In the genomic region with DNA sequence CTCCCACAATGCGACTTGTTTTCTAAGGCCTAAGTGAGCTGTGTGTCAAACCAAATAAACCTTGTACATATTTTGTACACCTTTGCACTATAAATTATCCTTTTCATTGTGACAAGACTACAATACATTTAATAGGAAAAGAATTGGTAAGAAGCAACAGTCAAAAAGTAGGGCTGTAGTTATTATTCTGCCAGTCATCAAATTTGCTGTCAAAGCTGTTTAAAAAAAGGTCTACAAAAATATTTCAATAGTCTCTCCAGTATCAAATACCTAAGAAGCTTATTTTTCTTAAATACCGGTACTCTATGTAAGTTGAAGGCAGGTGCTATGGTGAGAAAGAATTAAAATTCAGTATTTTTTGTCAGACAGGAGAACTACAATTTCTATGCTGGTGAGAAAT, we compare ENCODE assay signal across 34 cellular contexts.
"Had no signal": no experiment of that assay in that cellular context is flagged by ENCODE, and none has a peak within 500 bp of the region (broad histone marks: within the 10 kb centered on the region; RNA-seq: fewer than 3 reads in every experiment).

No MANE protein-coding gene starts in this region.

- H3K27ac ChIP-seq: ascending aorta, brain microvascular endothelial cell, coronary artery, dorsolateral prefrontal cortex, epithelial cell of prostate, esophagus squamous epithelium, left lung, pancreas, prostate gland, sigmoid colon, uterus had no signal

- H3K4me1 Mint-ChIP-seq: activated CD4-positive, alpha-beta memory T cell treated with anti-CD3 and anti-CD28 coated beads, Interleukin-2, amount 10 ng/mL, durations not matched to agents 7 days and 5 days; activated CD4-positive, alpha-beta T cell treated with anti-CD3 and anti-CD28 coated beads, Interleukin-2, amount 10 ng/mL, durations not matched to agents 7 days and 5 days; activated naive CD4-positive, alpha-beta T cell treated with anti-CD3 and anti-CD28 coated beads, Interleukin-2, amount 10 ng/mL, durations not matched to agents 7 days and 5 days; activated naive CD8-positive, alpha-beta T cell treated with anti-CD3 and anti-CD28 coated beads, Interleukin-2, amount 10 ng/mL, durations not matched to agents 7 days and 5 days; stimulated activated naive CD8-positive, alpha-beta T cell treated with anti-CD3 and anti-CD28 coated beads, Interleukin-15, amount 100 ng/mL, for 72 hours; T-helper 17 cell had no signal

- DNase-seq: activated CD4-positive, alpha-beta memory T cell treated with anti-CD3 and anti-CD28 coated beads, Interleukin-2, amount 10 ng/mL, durations not matched to agents 7 days and 5 days; activated CD4-positive, alpha-beta T cell treated with anti-CD3 and anti-CD28 coated beads for 1 hour; activated CD4-positive, alpha-beta T cell treated with anti-CD3 and anti-CD28 coated beads, Interleukin-2, amount 10 ng/mL, durations not matched to agents 7 days and 5 days; activated CD8-positive, alpha-beta memory T cell treated with anti-CD3 and anti-CD28 coated beads, Interleukin-2, amount 50 U/mL, for 48 hours; activated gamma-delta T cell; activated naive CD4-positive, alpha-beta T cell treated with anti-CD3 and anti-CD28 coated beads, Interleukin-2, amount 10 ng/mL, durations not matched to agents 7 days and 5 days; activated naive CD8-positive, alpha-beta T cell treated with anti-CD3 and anti-CD28 coated beads, Interleukin-2, amount 10 ng/mL, durations not matched to agents 7 days and 5 days; activated T-cell treated with anti-CD3 and anti-CD28 coated beads, Interleukin-2, amount 50 U/mL, for 24 hours; brain microvascular endothelial cell; dorsolateral prefrontal cortex; esophagus squamous epithelium; foreskin melanocyte; left lung; mesendoderm; pancreas; sigmoid colon; stimulated activated CD4-positive, alpha-beta T cell treated with anti-CD3 and anti-CD28 coated beads, Interleukin-1b, Interleukin-23, amount 100 ng/mL, for 48 hours; stimulated activated CD4-positive, alpha-beta T cell treated with anti-CD3 and anti-CD28 coated beads, Interleukin-4, amount 100 ng/mL, for 4 hours; stimulated activated CD8-positive, alpha-beta memory T cell treated with anti-CD3 and anti-CD28 coated beads, Interleukin-4, amount 100 ng/mL, for 48 hours; stimulated activated naive CD8-positive, alpha-beta T cell treated with anti-CD3 and anti-CD28 coated beads, Interleukin-15, amount 100 ng/mL, for 72 hours; substantia nigra; T-helper 17 cell; T1000; uterus had no signal

- H3K27ac Mint-ChIP-seq: activated CD4-positive, alpha-beta memory T cell treated with anti-CD3 and anti-CD28 coated beads, Interleukin-2, amount 10 ng/mL, durations not matched to agents 7 days and 5 days; activated CD4-positive, alpha-beta T cell treated with anti-CD3 and anti-CD28 coated beads, Interleukin-2, amount 10 ng/mL, durations not matched to agents 7 days and 5 days; activated naive CD4-positive, alpha-beta T cell treated with anti-CD3 and anti-CD28 coated beads, Interleukin-2, amount 10 ng/mL, durations not matched to agents 7 days and 5 days; activated naive CD8-positive, alpha-beta T cell treated with anti-CD3 and anti-CD28 coated beads, Interleukin-2, amount 10 ng/mL, durations not matched to agents 7 days and 5 days; activated T-cell treated with anti-CD3 and anti-CD28 coated beads, Interleukin-2, amount 50 U/mL, for 24 hours; natural killer cell treated with Interleukin-12 subunit alpha and Interleukin-12 subunit beta and Interleukin-15 and Interleukin-18, amount 100 ng/mL, for 72 hours; stimulated activated memory B cell treated with anti-CD40 and anti-IgM and Interleukin-4, amounts not matched to agents 10 μg/mL and 1 μg/mL and 100 μg/mL, for 72 hours; stimulated activated naive CD8-positive, alpha-beta T cell treated with anti-CD3 and anti-CD28 coated beads, Interleukin-15, amount 100 ng/mL, for 72 hours; T-helper 17 cell; type B pancreatic cell had no signal

- H3K36me3 ChIP-seq: brain microvascular endothelial cell, prostate gland, uterus had no signal

- FAIRE-seq: islet of Langerhans, pancreas, small intestine had no signal

- H3K4me3 Mint-ChIP-seq: activated CD4-positive, alpha-beta memory T cell treated with anti-CD3 and anti-CD28 coated beads, Interleukin-2, amount 10 ng/mL, durations not matched to agents 7 days and 5 days; activated CD4-positive, alpha-beta T cell treated with anti-CD3 and anti-CD28 coated beads, Interleukin-2, amount 10 ng/mL, durations not matched to agents 7 days and 5 days; activated naive CD4-positive, alpha-beta T cell treated with anti-CD3 and anti-CD28 coated beads, Interleukin-2, amount 10 ng/mL, durations not matched to agents 7 days and 5 days; activated naive CD8-positive, alpha-beta T cell treated with anti-CD3 and anti-CD28 coated beads, Interleukin-2, amount 10 ng/mL, durations not matched to agents 7 days and 5 days; activated T-cell treated with anti-CD3 and anti-CD28 coated beads, Interleukin-2, amount 50 U/mL, for 24 hours; natural killer cell treated with Interleukin-12 subunit alpha and Interleukin-12 subunit beta and Interleukin-15 and Interleukin-18, amount 100 ng/mL, for 72 hours; stimulated activated memory B cell treated with anti-CD40 and anti-IgM and Interleukin-4, amounts not matched to agents 10 μg/mL and 1 μg/mL and 100 μg/mL, for 72 hours; stimulated activated naive CD8-positive, alpha-beta T cell treated with anti-CD3 and anti-CD28 coated beads, Interleukin-15, amount 100 ng/mL, for 72 hours; T-helper 17 cell had no signal

- H3K9me3 ChIP-seq: ascending aorta, esophagus squamous epithelium, left lung, pancreas, prostate gland, sigmoid colon, uterus had no signal

- H3K9me3 Mint-ChIP-seq: activated CD4-positive, alpha-beta T cell treated with anti-CD3 and anti-CD28 coated beads, Interleukin-2, amount 10 ng/mL, durations not matched to agents 7 days and 5 days; activated naive CD4-positive, alpha-beta T cell treated with anti-CD3 and anti-CD28 coated beads, Interleukin-2, amount 10 ng/mL, durations not matched to agents 7 days and 5 days; activated naive CD8-positive, alpha-beta T cell treated with anti-CD3 and anti-CD28 coated beads, Interleukin-2, amount 10 ng/mL, durations not matched to agents 7 days and 5 days; activated T-cell treated with anti-CD3 and anti-CD28 coated beads, Interleukin-2, amount 50 U/mL, for 24 hours; natural killer cell treated with Interleukin-12 subunit alpha and Interleukin-12 subunit beta and Interleukin-15 and Interleukin-18, amount 100 ng/mL, for 72 hours; stimulated activated memory B cell treated with anti-CD40 and anti-IgM and Interleukin-4, amounts not matched to agents 10 μg/mL and 1 μg/mL and 100 μg/mL, for 72 hours; stimulated activated naive CD8-positive, alpha-beta T cell treated with anti-CD3 and anti-CD28 coated beads, Interleukin-15, amount 100 ng/mL, for 72 hours; type B pancreatic cell had no signal

- H3K4me3 ChIP-seq: ascending aorta, coronary artery, dorsolateral prefrontal cortex, esophagus squamous epithelium, left lung, lung, pancreas, prostate gland, sigmoid colon, uterus had no signal

- H3K36me3 Mint-ChIP-seq: activated naive CD4-positive, alpha-beta T cell treated with anti-CD3 and anti-CD28 coated beads, Interleukin-2, amount 10 ng/mL, durations not matched to agents 7 days and 5 days; activated naive CD8-positive, alpha-beta T cell treated with anti-CD3 and anti-CD28 coated beads, Interleukin-2, amount 10 ng/mL, durations not matched to agents 7 days and 5 days had no signal

- H3K27me3 ChIP-seq: ascending aorta, brain microvascular endothelial cell, dorsolateral prefrontal cortex, esophagus squamous epithelium, left lung, pancreas, sigmoid colon, uterus had no signal

- H3K4me1 ChIP-seq: left lung, prostate gland, sigmoid colon, uterus had no signal

- H3K27me3 Mint-ChIP-seq: activated CD4-positive, alpha-beta memory T cell treated with anti-CD3 and anti-CD28 coated beads, Interleukin-2, amount 10 ng/mL, durations not matched to agents 7 days and 5 days; activated CD4-positive, alpha-beta T cell treated with anti-CD3 and anti-CD28 coated beads, Interleukin-2, amount 10 ng/mL, durations not matched to agents 7 days and 5 days; activated naive CD4-positive, alpha-beta T cell treated with anti-CD3 and anti-CD28 coated beads, Interleukin-2, amount 10 ng/mL, durations not matched to agents 7 days and 5 days; activated naive CD8-positive, alpha-beta T cell treated with anti-CD3 and anti-CD28 coated beads, Interleukin-2, amount 10 ng/mL, durations not matched to agents 7 days and 5 days; activated T-cell treated with anti-CD3 and anti-CD28 coated beads, Interleukin-2, amount 50 U/mL, for 24 hours; natural killer cell treated with Interleukin-12 subunit alpha and Interleukin-12 subunit beta and Interleukin-15 and Interleukin-18, amount 100 ng/mL, for 72 hours; stimulated activated memory B cell treated with anti-CD40 and anti-IgM and Interleukin-4, amounts not matched to agents 10 μg/mL and 1 μg/mL and 100 μg/mL, for 72 hours; stimulated activated naive CD8-positive, alpha-beta T cell treated with anti-CD3 and anti-CD28 coated beads, Interleukin-15, amount 100 ng/mL, for 72 hours; T-helper 17 cell; type B pancreatic cell had no signal
